29 cellular contexts compared by ENCODE assay signal in genomic region chr22:39707351-39707750, GRCh38.
"Had no signal": no experiment of that assay in that cellular context is flagged by ENCODE, and none has a peak within 500 bp of the region (broad histone marks: within the 10 kb centered on the region; RNA-seq: fewer than 3 reads in every experiment).

No MANE protein-coding gene starts in this region.

- DNase-seq: activated CD4-positive, alpha-beta memory T cell treated with anti-CD3 and anti-CD28 coated beads for 36 hours; activated CD4-positive, alpha-beta T cell treated with anti-CD3 and anti-CD28 coated beads for 1 hour; activated CD4-positive, alpha-beta T cell treated with anti-CD3 and anti-CD28 coated beads for 36 hours; activated CD4-positive, alpha-beta T cell treated with anti-CD3 and anti-CD28 coated beads for 48 hours; activated CD4-positive, alpha-beta T cell treated with anti-CD3 and anti-CD28 coated beads, Interleukin-2, amount 50 U/mL, for 1 hour; activated CD4-positive, alpha-beta T cell treated with anti-CD3 and anti-CD28 coated beads, Interleukin-2, amount 50 U/mL, for 4 hours; activated CD4-positive, CD25-positive, alpha-beta regulatory T cell; activated CD8-positive, alpha-beta memory T cell treated with anti-CD3 and anti-CD28 coated beads, Interleukin-2, amount 50 U/mL, for 4 hours; activated CD8-positive, alpha-beta T cell treated with anti-CD3 and anti-CD28 coated beads for 36 hours; activated effector memory CD4-positive, alpha-beta T cell treated with anti-CD3 and anti-CD28 coated beads, Interleukin-2, amount 50 U/mL, for 16 hours; activated gamma-delta T cell treated with Interleukin-2 at 50 U/mL for 16 hours; activated naive CD4-positive, alpha-beta T cell; activated naive CD4-positive, alpha-beta T cell treated with anti-CD3 and anti-CD28 coated beads for 36 hours; activated naive CD4-positive, alpha-beta T cell treated with anti-CD3 and anti-CD28 coated beads, Interleukin-2, amount 50 U/mL, for 16 hours; activated naive CD8-positive, alpha-beta T cell treated with anti-CD3 and anti-CD28 coated beads for 36 hours; activated T-cell treated with anti-CD3 and anti-CD28 coated beads for 4 hours; activated T-cell treated with anti-CD3 and anti-CD28 coated beads, Interleukin-2, amount 50 U/mL, for 1 hour; activated T-cell treated with anti-CD3 and anti-CD28 coated beads, Interleukin-2, amount 50 U/mL, for 4 hours; activated T-cell treated with anti-CD3 and anti-CD28 coated beads, Interleukin-2, amount 50 U/mL, for 72 hours; amygdala; anterior cingulate cortex; caudate nucleus; cerebellar nuclear complex; T-helper 1 cell; T-helper 2 cell; T-helper 9 cell had no signal

- H3K27ac ChIP-seq: ascending aorta, cardiac muscle cell, VCaP had no signal

- H3K4me3 ChIP-seq: ascending aorta, cardiac muscle cell had no signal

- H3K9me3 ChIP-seq: ascending aorta had no signal

- H3K27me3 ChIP-seq: ascending aorta, cardiac muscle cell had no signal

- H3K4me1 ChIP-seq: ascending aorta had no signal

- H3K36me3 ChIP-seq: ascending aorta, cardiac muscle cell had no signal
